1 cellular context compared by ENCODE assay signal in genomic region chr10:26367771-26368170, GRCh38.
A peak's percentile ranks its signal among the peaks of the same experiment; 100 is the strongest.
TF ChIP-seq lines count a peak whose summit lies in the region.

No MANE protein-coding gene starts in this region.

TF ChIP-seq in HEK293, 187 proteins besides CTCF, POLR2A, EP300 and RAD21 (continued from another document):
- TF ChIP-seq, protein P1, sequence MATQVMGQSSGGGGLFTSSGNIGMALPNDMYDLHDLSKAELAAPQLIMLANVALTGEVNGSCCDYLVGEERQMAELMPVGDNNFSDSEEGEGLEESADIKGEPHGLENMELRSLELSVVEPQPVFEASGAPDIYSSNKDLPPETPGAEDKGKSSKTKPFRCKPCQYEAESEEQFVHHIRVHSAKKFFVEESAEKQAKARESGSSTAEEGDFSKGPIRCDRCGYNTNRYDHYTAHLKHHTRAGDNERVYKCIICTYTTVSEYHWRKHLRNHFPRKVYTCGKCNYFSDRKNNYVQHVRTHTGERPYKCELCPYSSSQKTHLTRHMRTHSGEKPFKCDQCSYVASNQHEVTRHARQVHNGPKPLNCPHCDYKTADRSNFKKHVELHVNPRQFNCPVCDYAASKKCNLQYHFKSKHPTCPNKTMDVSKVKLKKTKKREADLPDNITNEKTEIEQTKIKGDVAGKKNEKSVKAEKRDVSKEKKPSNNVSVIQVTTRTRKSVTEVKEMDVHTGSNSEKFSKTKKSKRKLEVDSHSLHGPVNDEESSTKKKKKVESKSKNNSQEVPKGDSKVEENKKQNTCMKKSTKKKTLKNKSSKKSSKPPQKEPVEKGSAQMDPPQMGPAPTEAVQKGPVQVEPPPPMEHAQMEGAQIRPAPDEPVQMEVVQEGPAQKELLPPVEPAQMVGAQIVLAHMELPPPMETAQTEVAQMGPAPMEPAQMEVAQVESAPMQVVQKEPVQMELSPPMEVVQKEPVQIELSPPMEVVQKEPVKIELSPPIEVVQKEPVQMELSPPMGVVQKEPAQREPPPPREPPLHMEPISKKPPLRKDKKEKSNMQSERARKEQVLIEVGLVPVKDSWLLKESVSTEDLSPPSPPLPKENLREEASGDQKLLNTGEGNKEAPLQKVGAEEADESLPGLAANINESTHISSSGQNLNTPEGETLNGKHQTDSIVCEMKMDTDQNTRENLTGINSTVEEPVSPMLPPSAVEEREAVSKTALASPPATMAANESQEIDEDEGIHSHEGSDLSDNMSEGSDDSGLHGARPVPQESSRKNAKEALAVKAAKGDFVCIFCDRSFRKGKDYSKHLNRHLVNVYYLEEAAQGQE (tag by site-specific recombination; IDR thresholded peaks at IDR 0.05), result peak; percentile 97
- no peak for TF ChIP-seq ZNF211 (tag by site-specific recombination; IDR thresholded peaks at IDR 0.05; ENCODE audit: low read depth)
- no peak for TF ChIP-seq TRIM28 (IDR thresholded peaks at IDR 0.05; ENCODE audit: borderline replicate concordance, low read length)
TF ChIP-seq in HEK293: peak in this region for 2.
